8 cellular contexts compared by ENCODE assay signal in the genomic region with DNA sequence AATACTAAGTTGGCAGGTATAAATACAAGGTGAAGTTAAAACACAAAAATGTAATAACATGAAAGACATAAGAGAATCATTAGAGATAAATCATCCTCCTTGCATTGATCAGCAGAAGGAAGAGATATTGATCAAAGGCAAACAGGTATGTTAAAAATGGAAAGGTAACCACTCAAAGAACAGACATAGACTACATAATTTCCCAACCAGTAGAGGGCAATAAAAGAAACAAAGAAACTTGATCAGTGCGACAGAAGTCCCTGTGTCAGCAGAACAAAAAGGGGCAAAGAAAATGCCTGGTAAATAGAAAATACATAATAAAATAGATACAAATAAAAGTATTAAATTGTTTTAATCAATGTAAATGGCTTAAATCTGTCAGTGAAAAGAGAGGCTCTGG. TPM values are rescaled to one million over a fixed set of nuclear protein-coding genes. Genes with fewer than 3 reads are reported as not detected.
DNase-seq lines count a peak whose midpoint lies in the region; ATAC-seq, FAIRE-seq and TF ChIP-seq lines count a peak whose summit lies in the region.

No MANE protein-coding gene starts in this region.

- no peaks in the 10 kb centered on the region for H3K9me3 Mint-ChIP-seq in activated naive CD4-positive, alpha-beta T cell treated with anti-CD3 and anti-CD28 coated beads, Interleukin-2, amount 10 ng/mL, durations not matched to agents 7 days and 5 days

- H3K36me3 Mint-ChIP-seq in activated naive CD4-positive, alpha-beta T cell treated with anti-CD3 and anti-CD28 coated beads, Interleukin-2, amount 10 ng/mL, durations not matched to agents 7 days and 5 days: no peaks in the 10 kb centered on the region

- CTCF ChIA-PET in activated naive CD4-positive, alpha-beta T cell treated with anti-CD3 and anti-CD28 coated beads, Interleukin-2, amount 10 ng/mL, durations not matched to agents 7 days and 5 days (lab: Charles Lee): interaction anchor here (0.8 kb wide), 1 partner anchor 49 kb away, joined by 3 read pairs; no protein-coding TSS in a partner anchor

- H3K4me3 ChIP-seq in LNCaP clone FGC (ENCODE audit: low read depth, low read length): no peak overlapping the region

- DNase-seq in DMS 273 (lab: John Stamatoyannopoulos, UW; ENCODE audit: unreplicated experiment) (peak; percentile 40), LNCaP clone FGC (ENCODE audit: low read depth) (no peak), left lobe of liver (ENCODE audit: low spot score) (no peak), mesenteric fat pad (ENCODE audit: low spot score) (no peak), activated T-cell treated with anti-CD3 and anti-CD28 coated beads for 4 hours (no peak)
- DNase-seq in activated naive CD4-positive, alpha-beta T cell treated with anti-CD3 and anti-CD28 coated beads, Interleukin-2, amount 10 ng/mL, durations not matched to agents 7 days and 5 days: no peak

- ATAC-seq in left lobe of liver (peak; percentile 69), HG02970 (IDR thresholded peaks at IDR 0.05; ENCODE audit: low FRiP score, unreplicated experiment) (no peak)

- no peaks in the 10 kb centered on the region for H3K27me3 Mint-ChIP-seq in activated naive CD4-positive, alpha-beta T cell treated with anti-CD3 and anti-CD28 coated beads, Interleukin-2, amount 10 ng/mL, durations not matched to agents 7 days and 5 days

- H3K4me3 Mint-ChIP-seq in activated naive CD4-positive, alpha-beta T cell treated with anti-CD3 and anti-CD28 coated beads, Interleukin-2, amount 10 ng/mL, durations not matched to agents 7 days and 5 days: no peak overlapping the region

- no peak overlapping the region for H3K27ac Mint-ChIP-seq in activated naive CD4-positive, alpha-beta T cell treated with anti-CD3 and anti-CD28 coated beads, Interleukin-2, amount 10 ng/mL, durations not matched to agents 7 days and 5 days

- H3K4me1 Mint-ChIP-seq in activated naive CD4-positive, alpha-beta T cell treated with anti-CD3 and anti-CD28 coated beads, Interleukin-2, amount 10 ng/mL, durations not matched to agents 7 days and 5 days: no peaks in the 10 kb centered on the region

- peak; percentile 44 for TF ChIP-seq CTCF in LNCaP clone FGC (IDR thresholded peaks at IDR 0.05; ENCODE audit: control insufficient read depth, extremely low read depth, insufficient read depth)

- FAIRE-seq in TTC549 (lab: Jason Lieb, UNC): peak; percentile 86

RNA-seq across cellular contexts. Expression of gene FAM228A, which starts 53.6 kb away (rescaled TPM):
- total RNA-seq in left lobe of liver (0.20 TPM), mesenteric fat pad (3.2 TPM)
